Comparison of ENCODE assay signal across 1 cellular context in the genomic region with DNA sequence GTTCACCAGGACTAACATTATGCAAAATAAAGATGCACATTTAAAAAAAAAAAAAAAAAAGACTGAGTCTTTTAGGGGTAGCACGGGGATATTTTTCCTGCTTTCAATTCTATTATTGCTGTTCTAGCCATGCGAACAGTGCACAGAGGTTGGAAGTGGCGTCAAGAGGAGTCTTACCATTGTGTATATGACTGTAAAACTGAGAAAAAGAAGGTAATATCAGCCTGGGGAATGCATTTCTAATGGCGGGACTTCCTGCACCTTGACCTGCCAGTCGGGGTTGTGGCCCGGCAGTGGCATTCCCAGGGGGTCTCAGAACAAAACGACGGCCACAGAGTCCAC.
TF ChIP-seq lines count a peak whose summit lies in the region.

No MANE protein-coding gene starts in this region.

TF ChIP-seq in HepG2, 621 proteins besides CTCF, POLR2A, EP300 and RAD21 (continued from another document):
- no peak for TF ChIP-seq PBX2 (CRISPR knock-in tag; IDR thresholded peaks at IDR 0.05)
- 0 out of 2 replicates have a peak, but pooled peaks have one; percentile 37 for TF ChIP-seq HOXA5 (CRISPR knock-in tag; IDR thresholded peaks at IDR 0.05)
- no peak for TF ChIP-seq GABPA (IDR thresholded peaks at IDR 0.05; ENCODE audit: low read depth, low read length)
- TF ChIP-seq GABPA (CRISPR knock-in tag; IDR thresholded peaks at IDR 0.05; ENCODE audit: low read depth), result no peak
- no peak for TF ChIP-seq ZNF558 (CRISPR knock-in tag; IDR thresholded peaks at IDR 0.05; ENCODE audit: borderline replicate concordance)
- TF ChIP-seq MED8 (CRISPR knock-in tag; IDR thresholded peaks at IDR 0.05; ENCODE audit: insufficient replicate concordance), result no peak
